In the genomic region with DNA sequence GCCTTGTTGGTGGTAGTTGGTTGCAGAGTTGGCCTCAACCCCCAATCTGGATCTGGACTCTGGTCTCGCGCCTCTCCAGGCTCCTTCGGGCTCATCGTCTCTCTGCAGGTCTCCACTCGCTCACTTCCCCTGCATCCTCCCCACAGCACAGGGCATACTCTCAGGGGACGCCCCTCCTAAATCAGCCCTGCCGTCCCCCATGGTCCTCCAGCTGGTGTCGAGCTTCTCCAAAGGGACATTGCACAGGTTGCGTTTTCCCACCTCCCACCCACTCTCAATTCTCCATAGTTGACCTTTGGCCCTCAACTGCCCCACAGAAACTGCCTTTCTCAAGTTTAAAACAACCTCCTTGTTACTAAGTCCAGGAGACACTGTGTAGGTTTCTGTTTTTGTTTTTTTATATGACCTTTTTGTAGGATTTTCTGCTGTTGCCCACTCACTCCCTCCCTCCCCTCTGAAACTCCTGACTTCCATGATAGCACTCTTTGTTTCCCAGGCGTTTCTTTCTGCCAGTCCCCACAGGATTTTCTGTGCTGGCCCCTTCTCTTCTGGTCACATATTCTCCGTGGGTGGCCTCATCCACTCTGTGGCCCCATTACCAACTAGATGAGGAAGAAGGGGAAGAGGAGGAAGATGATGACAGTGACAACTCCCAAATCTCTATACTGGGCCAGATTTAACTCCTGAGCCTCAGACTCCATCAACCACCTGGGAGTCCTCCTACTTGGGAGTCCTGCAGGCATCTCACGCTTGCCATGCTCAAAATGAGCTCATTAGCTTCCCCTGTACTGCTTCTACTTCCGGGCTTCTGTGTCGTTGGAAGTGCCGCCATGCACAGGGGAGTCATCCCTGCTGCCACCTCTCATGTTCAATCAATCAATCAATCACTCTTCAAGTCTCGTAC, we compare ENCODE assay signal across 19 cellular contexts. TPM values are rescaled to one million over a fixed set of nuclear protein-coding genes. Genes with fewer than 3 reads are reported as not detected.
DNase-seq lines count a peak whose midpoint lies in the region; ATAC-seq, FAIRE-seq and TF ChIP-seq lines count a peak whose summit lies in the region.
"Had no signal": no experiment of that assay in that cellular context is flagged by ENCODE, and none has a peak within 500 bp of the region (broad histone marks: within the 10 kb centered on the region; RNA-seq: fewer than 3 reads in every experiment).

No MANE protein-coding gene starts in this region.

- no peaks in the 10 kb centered on the region for H3K79me2 ChIP-seq in HepG2 (ENCODE audit: insufficient read depth, low read length)
- no peaks in the 10 kb centered on the region for H3K79me2 ChIP-seq in GM12878 (ENCODE audit: control insufficient read depth, insufficient read depth, low read length)

- ATAC-seq in HepG2 (no peak), right lobe of liver (no peak), GM12878 (no peak), GM19463 (IDR thresholded peaks at IDR 0.05; ENCODE audit: unreplicated experiment) (no peak), HG03457 (IDR thresholded peaks at IDR 0.05; ENCODE audit: unreplicated experiment) (no peak), HG02973 (IDR thresholded peaks at IDR 0.05; ENCODE audit: unreplicated experiment) (no peak)
- ATAC-seq: K562 had no signal

- no peak for FAIRE-seq in HepG2 (lab: Jason Lieb, UNC)
- FAIRE-seq in GM12878 (lab: Jason Lieb, UNC): no peak
- FAIRE-seq: G401.6, K562 had no signal

- H3K27me3 ChIP-seq in HepG2 (ENCODE audit: control insufficient read depth in 1 of 2, insufficient read depth in 2 of 2, low read length in 2 of 2) (peaks cover 5 to 6% of the 10 kb centered on the region in 2 experiments; a peak in 3 of 5 replicates), right lobe of liver (no peaks in the 10 kb centered on the region), GM12878 (replicated peaks in 1 of 2; ENCODE audit: control insufficient read depth in 2 of 2, insufficient read depth in 2 of 2, low read length in 1 of 2) (no peaks in the 10 kb centered on the region)

- H3K36me3 ChIP-seq in HepG2 (replicated peaks in 1 of 2; ENCODE audit: control insufficient read depth in 1 of 2, insufficient read depth in 2 of 2, low read length in 2 of 2) (no peaks in the 10 kb centered on the region), right lobe of liver (no peaks in the 10 kb centered on the region), GM12878 (ENCODE audit: control insufficient read depth in 2 of 2, insufficient read depth in 2 of 2, low read length in 1 of 2) (no peaks in the 10 kb centered on the region)

- H3K36me3 Mint-ChIP-seq in nephron progenitor cell (ENCODE audit: low read depth) (no peaks in the 10 kb centered on the region), type B pancreatic cell (no peaks in the 10 kb centered on the region)
- H3K36me3 Mint-ChIP-seq: CD14-positive monocyte had no signal

- H3K27me3 Mint-ChIP-seq in nephron progenitor cell (ENCODE audit: low read depth, poor library complexity) (peaks cover 14% of the 10 kb centered on the region), type B pancreatic cell (peaks cover 22% of the 10 kb centered on the region)

- RAD21 ChIA-PET in GM12878 (lab: Charles Lee; ENCODE audit: unreplicated experiment): interaction anchor here (0.8 to 7.1 kb wide), 5 partner anchors 12 to 61 kb away, joined by 3 to 58 read pairs (median 3); no protein-coding TSS in a partner anchor

- H3K9ac ChIP-seq in HepG2 (ENCODE audit: insufficient read depth, low read depth, low read length) (no peak overlapping the region), GM12878 (ENCODE audit: control insufficient read depth, insufficient read depth, low read length) (no peak overlapping the region)
- H3K9ac ChIP-seq: GM23248 had no signal

- H3K4me2 ChIP-seq in HepG2 (ENCODE audit: low read depth, low read length) (peak overlapping the region; percentile 72), GM12878 (ENCODE audit: control insufficient read depth, insufficient read depth) (no peak overlapping the region)

- SMC1A ChIA-PET in GM12878 (lab: Charles Lee; ENCODE audit: uncharacterized antibody, unreplicated experiment): interaction anchor here (0.6 to 5.0 kb wide), 6 partner anchors 8 to 133 kb away, joined by 3 to 62 read pairs (median 4); no protein-coding TSS in a partner anchor

- TF ChIP-seq EP300 in HepG2 (IDR thresholded peaks at IDR 0.05; ENCODE audit: low read depth in 2 of 2, low read length in 2 of 2): no peak
- no peak for TF ChIP-seq EP300 in HepG2 (CRISPR knock-in tag; IDR thresholded peaks at IDR 0.05; ENCODE audit: borderline replicate concordance)
- TF ChIP-seq EP300 in GM12878 (IDR thresholded peaks at IDR 0.05; ENCODE audit: borderline replicate concordance in 1 of 2, control insufficient read depth in 1 of 2, low read depth in 2 of 2, low read length in 2 of 2): no peak

- H3K9me3 ChIP-seq in HepG2 (ENCODE audit: low read length) (no peaks in the 10 kb centered on the region), right lobe of liver (no peaks in the 10 kb centered on the region), GM12878 (replicated peaks; ENCODE audit: control insufficient read depth, insufficient read depth, low read length) (no peaks in the 10 kb centered on the region)

- no peak for TF ChIP-seq POLR2A in HepG2 (IDR thresholded peaks at IDR 0.05; ENCODE audit: insufficient read depth in 1 of 2, low read depth in 2 of 2, low read length in 2 of 2)
- TF ChIP-seq POLR2A in right lobe of liver (IDR thresholded peaks at IDR 0.05): no peak
- TF ChIP-seq POLR2A in GM12878 (IDR thresholded peaks at IDR 0.05; ENCODE audit: low read depth, low read length): no peak

- TF ChIP-seq CTCF in HepG2 (CRISPR knock-in tag; IDR thresholded peaks at IDR 0.05): no peak
- no peak for TF ChIP-seq CTCF in right lobe of liver (IDR thresholded peaks at IDR 0.05)
- no peak for TF ChIP-seq CTCF in GM12878 (IDR thresholded peaks at IDR 0.05 in 2 of 3, conservative IDR thresholded peaks at IDR 0.05 in 1 of 3; ENCODE audit: control insufficient read depth in 2 of 3, extremely low read depth in 1 of 3, insufficient read depth in 1 of 3, low read depth in 3 of 3, low read length in 3 of 3)
- no peak for TF ChIP-seq CTCF in nephron progenitor cell (IDR thresholded peaks at IDR 0.05)
- TF ChIP-seq CTCF in type B pancreatic cell (conservative IDR thresholded peaks at IDR 0.05): no peak

- H3K4me1 Mint-ChIP-seq in nephron progenitor cell (peaks cover 75% of the 10 kb centered on the region), type B pancreatic cell (ENCODE audit: unreplicated experiment) (peaks cover 46% of the 10 kb centered on the region)
- H3K4me1 Mint-ChIP-seq: CD14-positive monocyte had no signal

- TF ChIP-seq RAD21 in HepG2 (CRISPR knock-in tag; IDR thresholded peaks at IDR 0.05) (no peak), GM12878 (IDR thresholded peaks at IDR 0.05; ENCODE audit: insufficient read depth, low read depth, low read length) (no peak)

- H3K4me3 Mint-ChIP-seq in nephron progenitor cell (peak overlapping the region; percentile 55), type B pancreatic cell (no peak overlapping the region)
- H3K4me3 Mint-ChIP-seq: CD14-positive monocyte had no signal

- in situ Hi-C loops in HepG2 (cut with HindIII; ENCODE audit: extremely low pct_ligation_motif_present, low pct_unique_long_range_greater_than_20kb): loop anchor here (25.0 kb wide), 1 partner anchor 1416 kb away; a partner anchor contains a TSS
- in situ Hi-C loops in GM12878 (cut with MboI): no loop called here

- 44% methylated on average over 16 of the region's 16 CpGs for whole genome bisulfite sequencing in HepG2 (ENCODE audit: low lambda C conversion rate)
- 84% methylated on average over 15 of the region's 16 CpGs for WGBS in right lobe of liver (ENCODE audit: insufficient coverage, low coverage, low lambda C conversion rate, missing lambda C conversion rate)
- WGBS in GM12878 (ENCODE audit: insufficient coverage, insufficient replicate concordance, low lambda C conversion rate, missing lambda C conversion rate): 72% methylated on average over 16 of the region's 16 CpGs

- H3K4me3 ChIP-seq in HepG2 (replicated peaks in 1 of 3; ENCODE audit: insufficient read depth in 1 of 3, low read depth in 2 of 3, low read length in 3 of 3) (peak overlapping the region in 1 of 3 experiments; percentile 7; a peak in 2 of 6 replicates), right lobe of liver (no peak overlapping the region), GM12878 (no peak overlapping the region)
- H3K4me3 ChIP-seq: GM23248, K562 had no signal

- no peak for DNase-seq in HepG2 (ENCODE audit: low spot score)
- DNase-seq in right lobe of liver: no peak
- DNase-seq in GM12878 (ENCODE audit: low read depth, low spot score): no peak
- no peak for DNase-seq in nephron progenitor cell
- DNase-seq in type B pancreatic cell (ENCODE audit: extremely low spot score, unreplicated experiment): no peak
- DNase-seq: DMS79 treated with DMSO at 0.1 percent for 48 hours, GM23248, NCI-H1048, NCI-H146, NCI-H2107, NCI-H446, NCI-H774, SHP77 treated with DMSO at 0.1 percent for 48 hours had no signal

- H2AFZ ChIP-seq in HepG2 (ENCODE audit: low read length) (no peak overlapping the region), GM12878 (ENCODE audit: control insufficient read depth, low read depth, low read length) (no peak overlapping the region)
- H2AFZ ChIP-seq: GM23248 had no signal

- H3K4me1 ChIP-seq in HepG2 (ENCODE audit: insufficient read depth, low read length) (peaks cover 71% of the 10 kb centered on the region), right lobe of liver (no peaks in the 10 kb centered on the region), GM12878 (ENCODE audit: control insufficient read depth, insufficient read depth, low read length) (peaks cover 15% of the 10 kb centered on the region)

- H3K27ac ChIP-seq in HepG2 (ENCODE audit: extremely low read length, insufficient read depth, low read length) (no peak overlapping the region), right lobe of liver (no peak overlapping the region), GM12878 (ENCODE audit: control insufficient read depth, insufficient read depth) (no peak overlapping the region)
- H3K27ac ChIP-seq: GM23248 had no signal

- H3K27ac Mint-ChIP-seq in nephron progenitor cell (peak overlapping the region; percentile 88), type B pancreatic cell (peak overlapping the region; percentile 33)
- H3K27ac Mint-ChIP-seq: CD14-positive monocyte had no signal

- intact Hi-C loops in HepG2 (cut with micrococcal nuclease; ENCODE audit: unreplicated experiment) (loop anchor here (1.0 to 5.0 kb wide), 3 partner anchors 51 to 1256 kb away; a partner anchor contains a TSS), right lobe of liver (cut with DNase I) (no loop called here), GM12878 (cut with micrococcal nuclease; ENCODE audit: unreplicated experiment) (no loop called here)

- POLR2A ChIA-PET in HepG2 (lab: Yijun Ruan, JAX): interaction anchor here (1.3 to 2.8 kb wide), 2 partner anchors 51 to 650 kb away, joined by 4 to 21 read pairs; a partner anchor contains a TSS
- POLR2A ChIA-PET in GM12878 (lab: Charles Lee): interaction anchor here (2.2 to 2.5 kb wide), 3 partner anchors 7 to 51 kb away, joined by 6 to 11 read pairs (median 10); a partner anchor contains a TSS

- no peaks in the 10 kb centered on the region for H4K20me1 ChIP-seq in HepG2 (ENCODE audit: insufficient read depth, low read length)
- H4K20me1 ChIP-seq in GM12878 (ENCODE audit: control insufficient read depth, insufficient read depth): no peaks in the 10 kb centered on the region

- no peaks in the 10 kb centered on the region for H3K9me3 Mint-ChIP-seq in nephron progenitor cell
- H3K9me3 Mint-ChIP-seq in type B pancreatic cell: no peaks in the 10 kb centered on the region
- H3K9me3 Mint-ChIP-seq: CD14-positive monocyte had no signal

- CTCF ChIA-PET in HepG2 (lab: Yijun Ruan, JAX; ENCODE audit: low intra/inter-chr PET ratio, low total read pairs): no interaction called here
- CTCF ChIA-PET in GM12878 (lab: Yijun Ruan, JAX): interaction anchor here (1.1 to 8.5 kb wide), 5 partner anchors 8 to 654 kb away, joined by 3 to 75 read pairs (median 8); no protein-coding TSS in a partner anchor

- BruUV-seq in HepG2 (replicated peaks; lab: Mats Ljungman, UMichigan) (no TSS peak), GM12878 (replicated peaks; lab: Mats Ljungman, UMichigan) (no TSS peak)

RNA-seq across cellular contexts. Expression of a gene that starts 50.3 kb away (rescaled TPM):
- total RNA-seq in HepG2 (2016; rRNA removed; fragmentation: Illumina TruSeq; extraction: Trizol) (29.2 and 46.2 TPM in 2 replicates), right lobe of liver (10 to 100 TPM; 26.2 to 32.6 (median 27.7) TPM), GM12878 (2014; rRNA removed) (43.0 and 45.2 TPM in 2 replicates), GM12878 (2014; rRNA removed; fragmentation: Illumina TruSeq; extraction: Trizol) (34.6 and 34.9 TPM in 2 replicates), GM12878 (2021) (31.7 and 33.0 TPM in 2 replicates), type B pancreatic cell (ENCODE audit: low replicate concordance) (35.3 and 45.7 TPM in 2 replicates)
- total RNA-seq in HepG2 (2016; cell fraction: cytosol; rRNA removed; fragmentation: Illumina TruSeq; extraction: Trizol; ENCODE audit: low read depth): 6.4 and 6.9 TPM in 2 replicates
- 28.0 and 48.2 TPM in 2 replicates for total RNA-seq in HepG2 (2016; cell fraction: insoluble cytoplasmic fraction; rRNA removed; fragmentation: Illumina TruSeq; extraction: Trizol)
- total RNA-seq in HepG2 (2016; cell fraction: membrane; rRNA removed; fragmentation: Illumina TruSeq; extraction: Trizol): 16.8 and 17.5 TPM in 2 replicates
- total RNA-seq in HepG2 (2016; cell fraction: nucleus; rRNA removed; fragmentation: Illumina TruSeq; extraction: Trizol): 41.5 and 45.3 TPM in 2 replicates
- polyA plus RNA-seq in HepG2 (2011; rRNA removed) (49.0 and 53.0 TPM in 2 replicates), GM12878 (2011; rRNA removed) (44.7 and 56.1 TPM in 2 replicates), GM12878 (2014; fragmentation: Illumina TruSeq; extraction: Trizol) (40.9 and 53.2 TPM in 2 replicates), GM12878 (2014; fragmentation: Nextera tagmentation; extraction: Ambion mirVana) (10 to 100 TPM in 1 of 2 experiments, 1 to 10 TPM in 1; 8.8 to 17.8 TPM), GM12878 (2014; rRNA removed) (36.3 and 37.2 TPM in 2 replicates), GM12878 (2016; fragmentation: Nextera tagmentation; extraction: Ambion mirVana) (10 to 100 TPM; 50.8 to 52.5 TPM)
- polyA plus RNA-seq in HepG2 (2011; cell fraction: cytosol; rRNA removed): 35.5 and 46.0 TPM in 2 replicates
- 30.4 and 38.4 TPM in 2 replicates for polyA plus RNA-seq in HepG2 (2011; cell fraction: nucleus; rRNA removed)
- 38.0 and 38.4 TPM in 2 replicates for polyA plus RNA-seq in HepG2 (2012)
- 5.3 TPM in 2 replicates for polyA plus RNA-seq in HepG2 (2016; cell fraction: cytosol; fragmentation: Illumina TruSeq; extraction: Trizol; ENCODE audit: low read depth)
- 35.8 and 36.9 TPM in 2 replicates for polyA plus RNA-seq in HepG2 (2016; cell fraction: insoluble cytoplasmic fraction; fragmentation: Illumina TruSeq; extraction: Trizol; ENCODE audit: low read depth)
- 14.4 and 14.5 TPM in 2 replicates for polyA plus RNA-seq in HepG2 (2016; cell fraction: membrane; fragmentation: Illumina TruSeq; extraction: Trizol; ENCODE audit: low read depth)
- 70.1 and 79.7 TPM in 2 replicates for polyA plus RNA-seq in HepG2 (2016; cell fraction: nucleus; fragmentation: Illumina TruSeq; extraction: Trizol; ENCODE audit: insufficient read depth, low read depth)
- 29.6 and 56.1 TPM in 2 replicates for polyA minus RNA-seq in HepG2 (2011; rRNA and poly(A)+ RNA removed; ENCODE audit: low replicate concordance)
- polyA minus RNA-seq in HepG2 (2011; cell fraction: cytosol; rRNA and poly(A)+ RNA removed): 20.9 and 26.8 TPM in 2 replicates
- polyA minus RNA-seq in HepG2 (2011; cell fraction: nucleus; rRNA and poly(A)+ RNA removed): 54.7 and 63.2 TPM in 2 replicates
- total RNA-seq in GM12878 (2013; cell fraction: nucleolus; rRNA removed): 49.9 and 52.5 TPM in 2 replicates
- 27.8 TPM for polyA plus RNA-seq in GM12878 (2011; ENCODE audit: low read depth)
- 31.6 and 31.8 TPM in 2 replicates for polyA plus RNA-seq in GM12878 (2011; cell fraction: cytosol; rRNA removed)
- polyA plus RNA-seq in GM12878 (2011; cell fraction: nucleus; rRNA removed): 24.9 and 27.6 TPM in 2 replicates
- polyA plus RNA-seq in GM12878 (2012): 30.4 and 32.4 TPM in 2 replicates
- polyA minus RNA-seq in GM12878 (2011; rRNA and poly(A)+ RNA removed): 22.4 and 26.1 TPM in 2 replicates
- 8.8 and 9.9 TPM in 2 replicates for polyA minus RNA-seq in GM12878 (2011; cell fraction: cytosol; rRNA and poly(A)+ RNA removed)
- 15.4 and 21.9 TPM in 2 replicates for polyA minus RNA-seq in GM12878 (2011; cell fraction: nucleus; rRNA and poly(A)+ RNA removed)

RNA-seq across cellular contexts. Expression of a gene that starts 50.6 kb away (rescaled TPM):
- total RNA-seq in HepG2 (2016; rRNA removed; fragmentation: Illumina TruSeq; extraction: Trizol) (368 and 479 TPM in 2 replicates), right lobe of liver (100 to 1,000 TPM in 5 of 6 experiments, 10 to 100 TPM in 1; 85.1 to 158 (median 131) TPM), GM12878 (2014; rRNA removed) (255 and 282 TPM in 2 replicates), GM12878 (2014; rRNA removed; fragmentation: Illumina TruSeq; extraction: Trizol) (318 and 349 TPM in 2 replicates), GM12878 (2021) (267 and 278 TPM in 2 replicates), type B pancreatic cell (ENCODE audit: low replicate concordance) (133 and 137 TPM in 2 replicates)
- 129 and 141 TPM in 2 replicates for total RNA-seq in HepG2 (2016; cell fraction: cytosol; rRNA removed; fragmentation: Illumina TruSeq; extraction: Trizol; ENCODE audit: low read depth)
- total RNA-seq in HepG2 (2016; cell fraction: insoluble cytoplasmic fraction; rRNA removed; fragmentation: Illumina TruSeq; extraction: Trizol): 367 and 512 TPM in 2 replicates
- 169 and 170 TPM in 2 replicates for total RNA-seq in HepG2 (2016; cell fraction: membrane; rRNA removed; fragmentation: Illumina TruSeq; extraction: Trizol)
- total RNA-seq in HepG2 (2016; cell fraction: nucleus; rRNA removed; fragmentation: Illumina TruSeq; extraction: Trizol): 168 and 172 TPM in 2 replicates
- polyA plus RNA-seq in HepG2 (2011; rRNA removed) (181 and 191 TPM in 2 replicates), GM12878 (2011; rRNA removed) (257 and 280 TPM in 2 replicates), GM12878 (2014; fragmentation: Illumina TruSeq; extraction: Trizol) (239 and 335 TPM in 2 replicates), GM12878 (2014; fragmentation: Nextera tagmentation; extraction: Ambion mirVana) (100 to 1,000 TPM; 108 to 229 TPM), GM12878 (2014; rRNA removed) (384 and 396 TPM in 2 replicates), GM12878 (2016; fragmentation: Nextera tagmentation; extraction: Ambion mirVana) (100 to 1,000 TPM; 721 to 747 TPM)
- polyA plus RNA-seq in HepG2 (2011; cell fraction: cytosol; rRNA removed): 239 and 297 TPM in 2 replicates
- polyA plus RNA-seq in HepG2 (2011; cell fraction: nucleus; rRNA removed): 67.2 TPM in 2 replicates
- 182 and 211 TPM in 2 replicates for polyA plus RNA-seq in HepG2 (2012)
- polyA plus RNA-seq in HepG2 (2016; cell fraction: cytosol; fragmentation: Illumina TruSeq; extraction: Trizol; ENCODE audit: low read depth): 147 and 170 TPM in 2 replicates
- polyA plus RNA-seq in HepG2 (2016; cell fraction: insoluble cytoplasmic fraction; fragmentation: Illumina TruSeq; extraction: Trizol; ENCODE audit: low read depth): 551 and 632 TPM in 2 replicates
- polyA plus RNA-seq in HepG2 (2016; cell fraction: membrane; fragmentation: Illumina TruSeq; extraction: Trizol; ENCODE audit: low read depth): 177 and 191 TPM in 2 replicates
- polyA plus RNA-seq in HepG2 (2016; cell fraction: nucleus; fragmentation: Illumina TruSeq; extraction: Trizol; ENCODE audit: insufficient read depth, low read depth): 294 and 304 TPM in 2 replicates
- 44.6 and 51.8 TPM in 2 replicates for polyA minus RNA-seq in HepG2 (2011; rRNA and poly(A)+ RNA removed; ENCODE audit: low replicate concordance)
- polyA minus RNA-seq in HepG2 (2011; cell fraction: cytosol; rRNA and poly(A)+ RNA removed): 25.1 and 28.1 TPM in 2 replicates
- polyA minus RNA-seq in HepG2 (2011; cell fraction: nucleus; rRNA and poly(A)+ RNA removed): 58.8 and 62.8 TPM in 2 replicates
- 26.3 and 28.5 TPM in 2 replicates for total RNA-seq in GM12878 (2013; cell fraction: nucleolus; rRNA removed)
- polyA plus RNA-seq in GM12878 (2011; ENCODE audit: low read depth): 650 TPM
- 360 and 365 TPM in 2 replicates for polyA plus RNA-seq in GM12878 (2011; cell fraction: cytosol; rRNA removed)
- 136 and 154 TPM in 2 replicates for polyA plus RNA-seq in GM12878 (2011; cell fraction: nucleus; rRNA removed)
- 422 and 604 TPM in 2 replicates for polyA plus RNA-seq in GM12878 (2012)
- 62.5 and 68.0 TPM in 2 replicates for polyA minus RNA-seq in GM12878 (2011; rRNA and poly(A)+ RNA removed)
- 22.1 and 25.8 TPM in 2 replicates for polyA minus RNA-seq in GM12878 (2011; cell fraction: cytosol; rRNA and poly(A)+ RNA removed)
- 28.2 and 46.9 TPM in 2 replicates for polyA minus RNA-seq in GM12878 (2011; cell fraction: nucleus; rRNA and poly(A)+ RNA removed)
